Comparison of ENCODE assay signal across 22 cellular contexts in the genomic region with DNA sequence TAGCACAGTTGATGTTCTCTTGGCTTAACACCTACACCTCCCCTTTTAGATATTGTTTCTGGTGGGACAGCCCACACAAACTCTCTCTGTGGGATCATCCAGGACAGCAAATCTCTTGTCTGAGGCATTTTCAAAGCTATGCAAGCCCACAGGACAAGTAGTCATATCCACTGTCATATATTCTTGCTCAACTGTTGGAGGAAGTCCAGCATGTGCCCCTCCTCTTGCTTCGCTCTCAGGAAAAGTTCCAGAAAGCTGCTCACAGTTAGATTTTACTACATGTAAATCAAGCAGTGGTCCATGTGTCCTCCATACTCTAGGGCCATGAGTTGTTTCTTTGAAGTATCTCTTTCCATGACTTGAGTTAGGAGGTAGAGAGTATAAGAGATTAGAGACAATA.
"Had no signal": no experiment of that assay in that cellular context is flagged by ENCODE, and none has a peak within 500 bp of the region (broad histone marks: within the 10 kb centered on the region; RNA-seq: fewer than 3 reads in every experiment).

No MANE protein-coding gene starts in this region.

- H3K4me2 ChIP-seq: SK-N-SH had no signal

- H3K9ac ChIP-seq: SK-N-SH had no signal

- H3K27ac Mint-ChIP-seq: activated naive CD8-positive, alpha-beta T cell treated with anti-CD3 and anti-CD28 coated beads, Interleukin-2, amount 10 ng/mL, durations not matched to agents 7 days and 5 days; T-helper 2 cell treated with Interferon-gamma antibody and Interleukin-4, amounts not matched to agents 5 μg/mL and 100 μg/mL, for 36 hours had no signal

- H3K27me3 Mint-ChIP-seq: activated CD4-positive, alpha-beta T cell treated with anti-CD3 and anti-CD28 coated beads, Interleukin-2, amount 10 ng/mL, durations not matched to agents 24 days and 14 days; activated naive CD8-positive, alpha-beta T cell treated with anti-CD3 and anti-CD28 coated beads, Interleukin-2, amount 10 ng/mL, durations not matched to agents 7 days and 5 days had no signal

- H3K27ac ChIP-seq: brain microvascular endothelial cell, esophagus squamous epithelium, gastroesophageal sphincter, heart right ventricle, left ventricle myocardium inferior, prostate gland, right atrium auricular region, skin epidermis, tibial nerve had no signal

- H3K4me3 Mint-ChIP-seq: activated CD4-positive, alpha-beta T cell treated with anti-CD3 and anti-CD28 coated beads, Interleukin-2, amount 10 ng/mL, durations not matched to agents 24 days and 14 days; activated naive CD8-positive, alpha-beta T cell treated with anti-CD3 and anti-CD28 coated beads, Interleukin-2, amount 10 ng/mL, durations not matched to agents 7 days and 5 days; T-helper 2 cell treated with Interferon-gamma antibody and Interleukin-4, amounts not matched to agents 5 μg/mL and 100 μg/mL, for 36 hours had no signal

- H3K27me3 ChIP-seq: brain microvascular endothelial cell, esophagus squamous epithelium, gastroesophageal sphincter, heart right ventricle, right atrium auricular region, tibial nerve had no signal

- DNase-seq: activated CD4-positive, alpha-beta T cell treated with anti-CD3 and anti-CD28 coated beads, Interleukin-2, amount 10 ng/mL, durations not matched to agents 24 days and 14 days; activated CD4-positive, CD25-positive, alpha-beta regulatory T cell; activated CD8-positive, alpha-beta memory T cell treated with anti-CD3 and anti-CD28 coated beads for 24 hours; activated CD8-positive, alpha-beta memory T cell treated with anti-CD3 and anti-CD28 coated beads, Interleukin-2, amount 50 U/mL, for 48 hours; activated naive CD8-positive, alpha-beta T cell treated with anti-CD3 and anti-CD28 coated beads, Interleukin-2, amount 10 ng/mL, durations not matched to agents 7 days and 5 days; anterior cingulate cortex; brain microvascular endothelial cell; cerebellar nuclear complex; effector CD8-positive, alpha-beta T cell; esophagus squamous epithelium; heart right ventricle; kidney glomerular epithelial cell; left ventricle myocardium inferior; SK-N-SH; stimulated activated naive CD8-positive, alpha-beta T cell treated with anti-CD3 and anti-CD28 coated beads, Interleukin-15, Interleukin-2, amounts not matched to agents 100 U/mL and 50 U/mL, for 24 hours had no signal

- H3K4me1 Mint-ChIP-seq: activated naive CD8-positive, alpha-beta T cell treated with anti-CD3 and anti-CD28 coated beads, Interleukin-2, amount 10 ng/mL, durations not matched to agents 7 days and 5 days had no signal

- H3K4me3 ChIP-seq: esophagus squamous epithelium, gastroesophageal sphincter, heart right ventricle, left ventricle myocardium inferior, prostate gland, right atrium auricular region, skin epidermis, tibial nerve had no signal

- H3K9me3 ChIP-seq: esophagus squamous epithelium, gastroesophageal sphincter, left ventricle myocardium inferior, prostate gland, SK-N-SH had no signal

- FAIRE-seq: urothelium cell line had no signal

- H3K4me1 ChIP-seq: esophagus squamous epithelium, gastroesophageal sphincter, heart right ventricle, left ventricle myocardium inferior, prostate gland, right atrium auricular region, tibial nerve had no signal

- ATAC-seq: gastroesophageal sphincter; heart right ventricle; stimulated activated naive CD8-positive, alpha-beta T cell treated with anti-CD3 and anti-CD28 coated beads, Interleukin-15, Interleukin-2, amounts not matched to agents 100 U/mL and 50 U/mL, for 24 hours had no signal

- H3K36me3 ChIP-seq: brain microvascular endothelial cell, esophagus squamous epithelium, gastroesophageal sphincter, heart right ventricle, left ventricle myocardium inferior, prostate gland, right atrium auricular region, tibial nerve had no signal
